ENCODE assay signal across 1 cellular context in the genomic region with DNA sequence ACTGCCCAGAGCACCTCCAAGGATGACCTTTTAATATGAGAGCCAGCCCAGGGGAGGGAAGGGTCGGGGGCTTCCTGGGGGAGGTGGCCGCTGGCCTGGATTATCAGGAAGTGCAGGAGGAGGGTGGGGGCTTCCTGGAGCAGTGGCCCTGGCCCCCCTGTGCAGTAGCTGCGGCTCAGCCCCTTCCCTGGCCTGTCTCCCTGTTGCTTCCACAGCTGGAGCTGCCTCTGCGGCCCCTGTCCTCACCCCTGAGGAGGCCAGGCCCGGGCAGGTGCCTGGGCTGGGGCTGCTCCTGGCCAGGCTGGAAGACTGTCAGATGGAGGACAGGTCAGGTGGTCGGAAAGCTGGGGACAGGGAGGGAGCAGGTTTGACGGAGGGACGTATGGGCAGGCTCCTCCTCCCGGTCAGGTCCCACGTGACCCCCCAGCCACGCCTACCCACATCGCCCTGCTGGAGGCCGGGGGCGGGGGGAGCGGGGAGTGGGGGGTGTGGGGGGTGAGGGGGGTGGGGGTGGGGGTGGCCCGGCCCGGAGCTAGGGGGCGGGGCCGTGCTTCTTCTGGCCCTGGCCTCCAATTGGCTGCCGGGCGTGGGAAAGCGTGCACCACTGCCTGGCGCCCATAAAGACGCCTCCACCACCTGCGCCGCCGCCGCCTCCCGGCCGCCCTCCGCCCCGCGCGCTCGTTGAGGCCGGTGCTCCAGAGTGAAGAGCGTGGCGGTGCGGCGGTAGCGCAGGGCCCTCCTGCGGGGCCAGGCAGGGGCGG.
TF ChIP-seq lines count a peak whose summit lies in the region.

No MANE protein-coding gene starts in this region.

TF ChIP-seq in HepG2, 621 proteins besides CTCF, POLR2A, EP300 and RAD21 (continued from another document and continues in another):
- TF ChIP-seq ZNF510 (CRISPR knock-in tag; IDR thresholded peaks at IDR 0.05; ENCODE audit: low read depth) (no peak), BCL6 (CRISPR knock-in tag; IDR thresholded peaks at IDR 0.05) (no peak; the same call in 1 of the 2 replicates), ZNF563 (CRISPR knock-in tag; IDR thresholded peaks at IDR 0.05) (peak; percentile 83; the same call in 1 of the 2 replicates), ZNF460 (CRISPR knock-in tag; IDR thresholded peaks at IDR 0.05; ENCODE audit: borderline replicate concordance) (peak; percentile 94), ZNF83 (CRISPR knock-in tag; IDR thresholded peaks at IDR 0.05; ENCODE audit: borderline replicate concordance) (no peak), AGO2 (optimal IDR thresholded peaks at IDR 0.05; ENCODE audit: low read depth, low read length) (no peak), SRSF4 (IDR thresholded peaks at IDR 0.05; ENCODE audit: low read depth, low read length, poor library complexity, severe bottlenecking) (no peak), CEBPB (IDR thresholded peaks at IDR 0.05; ENCODE audit: borderline replicate concordance, low read depth, low read length) (no peak), MAF1 (CRISPR knock-in tag; IDR thresholded peaks at IDR 0.05; ENCODE audit: borderline replicate concordance) (no peak), NONO (IDR thresholded peaks at IDR 0.05) (no peak), NONO (CRISPR knock-in tag; conservative IDR thresholded peaks at IDR 0.05) (no peak), ZNF547 (CRISPR knock-in tag; IDR thresholded peaks at IDR 0.05) (no peak), FOXK2 (IDR thresholded peaks at IDR 0.05) (no peak), CAMTA2 (CRISPR knock-in tag; IDR thresholded peaks at IDR 0.05; ENCODE audit: borderline replicate concordance) (no peak), HOXA3 (CRISPR knock-in tag; IDR thresholded peaks at IDR 0.05) (no peak; the same call in 1 of the 2 replicates), ZNF101 (CRISPR knock-in tag; IDR thresholded peaks at IDR 0.05; ENCODE audit: borderline replicate concordance, low read depth) (no peak), ZNF33B (CRISPR knock-in tag; IDR thresholded peaks at IDR 0.05) (no peak), KDM4B (CRISPR knock-in tag; IDR thresholded peaks at IDR 0.05) (no peak), KLF15 (CRISPR knock-in tag; IDR thresholded peaks at IDR 0.05; ENCODE audit: borderline replicate concordance) (no peak), NFE2 (CRISPR knock-in tag; IDR thresholded peaks at IDR 0.05) (no peak), ZNF253 (CRISPR knock-in tag; IDR thresholded peaks at IDR 0.05; ENCODE audit: borderline replicate concordance) (no peak), KMT2B (CRISPR knock-in tag; IDR thresholded peaks at IDR 0.05) (no peak), ZKSCAN8 (CRISPR knock-in tag; IDR thresholded peaks at IDR 0.05; ENCODE audit: borderline replicate concordance) (no peak), TEAD3 (CRISPR knock-in tag; optimal IDR thresholded peaks at IDR 0.05; ENCODE audit: borderline replicate concordance) (no peak), NFIC (IDR thresholded peaks at IDR 0.05; ENCODE audit: low read length) (no peak)
- TF ChIP-seq, protein P1, sequence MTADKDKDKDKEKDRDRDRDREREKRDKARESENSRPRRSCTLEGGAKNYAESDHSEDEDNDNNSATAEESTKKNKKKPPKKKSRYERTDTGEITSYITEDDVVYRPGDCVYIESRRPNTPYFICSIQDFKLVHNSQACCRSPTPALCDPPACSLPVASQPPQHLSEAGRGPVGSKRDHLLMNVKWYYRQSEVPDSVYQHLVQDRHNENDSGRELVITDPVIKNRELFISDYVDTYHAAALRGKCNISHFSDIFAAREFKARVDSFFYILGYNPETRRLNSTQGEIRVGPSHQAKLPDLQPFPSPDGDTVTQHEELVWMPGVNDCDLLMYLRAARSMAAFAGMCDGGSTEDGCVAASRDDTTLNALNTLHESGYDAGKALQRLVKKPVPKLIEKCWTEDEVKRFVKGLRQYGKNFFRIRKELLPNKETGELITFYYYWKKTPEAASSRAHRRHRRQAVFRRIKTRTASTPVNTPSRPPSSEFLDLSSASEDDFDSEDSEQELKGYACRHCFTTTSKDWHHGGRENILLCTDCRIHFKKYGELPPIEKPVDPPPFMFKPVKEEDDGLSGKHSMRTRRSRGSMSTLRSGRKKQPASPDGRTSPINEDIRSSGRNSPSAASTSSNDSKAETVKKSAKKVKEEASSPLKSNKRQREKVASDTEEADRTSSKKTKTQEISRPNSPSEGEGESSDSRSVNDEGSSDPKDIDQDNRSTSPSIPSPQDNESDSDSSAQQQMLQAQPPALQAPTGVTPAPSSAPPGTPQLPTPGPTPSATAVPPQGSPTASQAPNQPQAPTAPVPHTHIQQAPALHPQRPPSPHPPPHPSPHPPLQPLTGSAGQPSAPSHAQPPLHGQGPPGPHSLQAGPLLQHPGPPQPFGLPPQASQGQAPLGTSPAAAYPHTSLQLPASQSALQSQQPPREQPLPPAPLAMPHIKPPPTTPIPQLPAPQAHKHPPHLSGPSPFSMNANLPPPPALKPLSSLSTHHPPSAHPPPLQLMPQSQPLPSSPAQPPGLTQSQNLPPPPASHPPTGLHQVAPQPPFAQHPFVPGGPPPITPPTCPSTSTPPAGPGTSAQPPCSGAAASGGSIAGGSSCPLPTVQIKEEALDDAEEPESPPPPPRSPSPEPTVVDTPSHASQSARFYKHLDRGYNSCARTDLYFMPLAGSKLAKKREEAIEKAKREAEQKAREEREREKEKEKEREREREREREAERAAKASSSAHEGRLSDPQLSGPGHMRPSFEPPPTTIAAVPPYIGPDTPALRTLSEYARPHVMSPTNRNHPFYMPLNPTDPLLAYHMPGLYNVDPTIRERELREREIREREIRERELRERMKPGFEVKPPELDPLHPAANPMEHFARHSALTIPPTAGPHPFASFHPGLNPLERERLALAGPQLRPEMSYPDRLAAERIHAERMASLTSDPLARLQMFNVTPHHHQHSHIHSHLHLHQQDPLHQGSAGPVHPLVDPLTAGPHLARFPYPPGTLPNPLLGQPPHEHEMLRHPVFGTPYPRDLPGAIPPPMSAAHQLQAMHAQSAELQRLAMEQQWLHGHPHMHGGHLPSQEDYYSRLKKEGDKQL (CRISPR knock-in tag; IDR thresholded peaks at IDR 0.05; ENCODE audit: low read depth) = no peak
- TF ChIP-seq, protein P2, sequence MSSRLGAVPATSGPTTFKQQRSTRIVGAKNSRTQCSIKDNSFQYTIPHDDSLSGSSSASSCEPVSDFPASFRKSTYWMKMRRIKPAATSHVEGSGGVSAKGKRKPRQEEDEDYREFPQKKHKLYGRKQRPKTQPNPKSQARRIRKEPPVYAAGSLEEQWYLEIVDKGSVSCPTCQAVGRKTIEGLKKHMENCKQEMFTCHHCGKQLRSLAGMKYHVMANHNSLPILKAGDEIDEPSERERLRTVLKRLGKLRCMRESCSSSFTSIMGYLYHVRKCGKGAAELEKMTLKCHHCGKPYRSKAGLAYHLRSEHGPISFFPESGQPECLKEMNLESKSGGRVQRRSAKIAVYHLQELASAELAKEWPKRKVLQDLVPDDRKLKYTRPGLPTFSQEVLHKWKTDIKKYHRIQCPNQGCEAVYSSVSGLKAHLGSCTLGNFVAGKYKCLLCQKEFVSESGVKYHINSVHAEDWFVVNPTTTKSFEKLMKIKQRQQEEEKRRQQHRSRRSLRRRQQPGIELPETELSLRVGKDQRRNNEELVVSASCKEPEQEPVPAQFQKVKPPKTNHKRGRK (CRISPR knock-in tag; IDR thresholded peaks at IDR 0.05) = no peak
- TF ChIP-seq, protein P3, sequence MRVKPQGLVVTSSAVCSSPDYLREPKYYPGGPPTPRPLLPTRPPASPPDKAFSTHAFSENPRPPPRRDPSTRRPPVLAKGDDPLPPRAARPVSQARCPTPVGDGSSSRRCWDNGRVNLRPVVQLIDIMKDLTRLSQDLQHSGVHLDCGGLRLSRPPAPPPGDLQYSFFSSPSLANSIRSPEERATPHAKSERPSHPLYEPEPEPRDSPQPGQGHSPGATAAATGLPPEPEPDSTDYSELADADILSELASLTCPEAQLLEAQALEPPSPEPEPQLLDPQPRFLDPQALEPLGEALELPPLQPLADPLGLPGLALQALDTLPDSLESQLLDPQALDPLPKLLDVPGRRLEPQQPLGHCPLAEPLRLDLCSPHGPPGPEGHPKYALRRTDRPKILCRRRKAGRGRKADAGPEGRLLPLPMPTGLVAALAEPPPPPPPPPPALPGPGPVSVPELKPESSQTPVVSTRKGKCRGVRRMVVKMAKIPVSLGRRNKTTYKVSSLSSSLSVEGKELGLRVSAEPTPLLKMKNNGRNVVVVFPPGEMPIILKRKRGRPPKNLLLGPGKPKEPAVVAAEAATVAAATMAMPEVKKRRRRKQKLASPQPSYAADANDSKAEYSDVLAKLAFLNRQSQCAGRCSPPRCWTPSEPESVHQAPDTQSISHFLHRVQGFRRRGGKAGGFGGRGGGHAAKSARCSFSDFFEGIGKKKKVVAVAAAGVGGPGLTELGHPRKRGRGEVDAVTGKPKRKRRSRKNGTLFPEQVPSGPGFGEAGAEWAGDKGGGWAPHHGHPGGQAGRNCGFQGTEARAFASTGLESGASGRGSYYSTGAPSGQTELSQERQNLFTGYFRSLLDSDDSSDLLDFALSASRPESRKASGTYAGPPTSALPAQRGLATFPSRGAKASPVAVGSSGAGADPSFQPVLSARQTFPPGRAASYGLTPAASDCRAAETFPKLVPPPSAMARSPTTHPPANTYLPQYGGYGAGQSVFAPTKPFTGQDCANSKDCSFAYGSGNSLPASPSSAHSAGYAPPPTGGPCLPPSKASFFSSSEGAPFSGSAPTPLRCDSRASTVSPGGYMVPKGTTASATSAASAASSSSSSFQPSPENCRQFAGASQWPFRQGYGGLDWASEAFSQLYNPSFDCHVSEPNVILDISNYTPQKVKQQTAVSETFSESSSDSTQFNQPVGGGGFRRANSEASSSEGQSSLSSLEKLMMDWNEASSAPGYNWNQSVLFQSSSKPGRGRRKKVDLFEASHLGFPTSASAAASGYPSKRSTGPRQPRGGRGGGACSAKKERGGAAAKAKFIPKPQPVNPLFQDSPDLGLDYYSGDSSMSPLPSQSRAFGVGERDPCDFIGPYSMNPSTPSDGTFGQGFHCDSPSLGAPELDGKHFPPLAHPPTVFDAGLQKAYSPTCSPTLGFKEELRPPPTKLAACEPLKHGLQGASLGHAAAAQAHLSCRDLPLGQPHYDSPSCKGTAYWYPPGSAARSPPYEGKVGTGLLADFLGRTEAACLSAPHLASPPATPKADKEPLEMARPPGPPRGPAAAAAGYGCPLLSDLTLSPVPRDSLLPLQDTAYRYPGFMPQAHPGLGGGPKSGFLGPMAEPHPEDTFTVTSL (CRISPR knock-in tag; IDR thresholded peaks at IDR 0.05; ENCODE audit: borderline replicate concordance) = no peak
- TF ChIP-seq, protein P4, sequence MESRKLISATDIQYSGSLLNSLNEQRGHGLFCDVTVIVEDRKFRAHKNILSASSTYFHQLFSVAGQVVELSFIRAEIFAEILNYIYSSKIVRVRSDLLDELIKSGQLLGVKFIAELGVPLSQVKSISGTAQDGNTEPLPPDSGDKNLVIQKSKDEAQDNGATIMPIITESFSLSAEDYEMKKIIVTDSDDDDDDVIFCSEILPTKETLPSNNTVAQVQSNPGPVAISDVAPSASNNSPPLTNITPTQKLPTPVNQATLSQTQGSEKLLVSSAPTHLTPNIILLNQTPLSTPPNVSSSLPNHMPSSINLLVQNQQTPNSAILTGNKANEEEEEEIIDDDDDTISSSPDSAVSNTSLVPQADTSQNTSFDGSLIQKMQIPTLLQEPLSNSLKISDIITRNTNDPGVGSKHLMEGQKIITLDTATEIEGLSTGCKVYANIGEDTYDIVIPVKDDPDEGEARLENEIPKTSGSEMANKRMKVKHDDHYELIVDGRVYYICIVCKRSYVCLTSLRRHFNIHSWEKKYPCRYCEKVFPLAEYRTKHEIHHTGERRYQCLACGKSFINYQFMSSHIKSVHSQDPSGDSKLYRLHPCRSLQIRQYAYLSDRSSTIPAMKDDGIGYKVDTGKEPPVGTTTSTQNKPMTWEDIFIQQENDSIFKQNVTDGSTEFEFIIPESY (CRISPR knock-in tag; IDR thresholded peaks at IDR 0.05) = no peak
- TF ChIP-seq, protein P5, sequence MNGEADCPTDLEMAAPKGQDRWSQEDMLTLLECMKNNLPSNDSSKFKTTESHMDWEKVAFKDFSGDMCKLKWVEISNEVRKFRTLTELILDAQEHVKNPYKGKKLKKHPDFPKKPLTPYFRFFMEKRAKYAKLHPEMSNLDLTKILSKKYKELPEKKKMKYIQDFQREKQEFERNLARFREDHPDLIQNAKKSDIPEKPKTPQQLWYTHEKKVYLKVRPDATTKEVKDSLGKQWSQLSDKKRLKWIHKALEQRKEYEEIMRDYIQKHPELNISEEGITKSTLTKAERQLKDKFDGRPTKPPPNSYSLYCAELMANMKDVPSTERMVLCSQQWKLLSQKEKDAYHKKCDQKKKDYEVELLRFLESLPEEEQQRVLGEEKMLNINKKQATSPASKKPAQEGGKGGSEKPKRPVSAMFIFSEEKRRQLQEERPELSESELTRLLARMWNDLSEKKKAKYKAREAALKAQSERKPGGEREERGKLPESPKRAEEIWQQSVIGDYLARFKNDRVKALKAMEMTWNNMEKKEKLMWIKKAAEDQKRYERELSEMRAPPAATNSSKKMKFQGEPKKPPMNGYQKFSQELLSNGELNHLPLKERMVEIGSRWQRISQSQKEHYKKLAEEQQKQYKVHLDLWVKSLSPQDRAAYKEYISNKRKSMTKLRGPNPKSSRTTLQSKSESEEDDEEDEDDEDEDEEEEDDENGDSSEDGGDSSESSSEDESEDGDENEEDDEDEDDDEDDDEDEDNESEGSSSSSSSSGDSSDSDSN (CRISPR knock-in tag; IDR thresholded peaks at IDR 0.05) = no peak
- TF ChIP-seq, protein P6, sequence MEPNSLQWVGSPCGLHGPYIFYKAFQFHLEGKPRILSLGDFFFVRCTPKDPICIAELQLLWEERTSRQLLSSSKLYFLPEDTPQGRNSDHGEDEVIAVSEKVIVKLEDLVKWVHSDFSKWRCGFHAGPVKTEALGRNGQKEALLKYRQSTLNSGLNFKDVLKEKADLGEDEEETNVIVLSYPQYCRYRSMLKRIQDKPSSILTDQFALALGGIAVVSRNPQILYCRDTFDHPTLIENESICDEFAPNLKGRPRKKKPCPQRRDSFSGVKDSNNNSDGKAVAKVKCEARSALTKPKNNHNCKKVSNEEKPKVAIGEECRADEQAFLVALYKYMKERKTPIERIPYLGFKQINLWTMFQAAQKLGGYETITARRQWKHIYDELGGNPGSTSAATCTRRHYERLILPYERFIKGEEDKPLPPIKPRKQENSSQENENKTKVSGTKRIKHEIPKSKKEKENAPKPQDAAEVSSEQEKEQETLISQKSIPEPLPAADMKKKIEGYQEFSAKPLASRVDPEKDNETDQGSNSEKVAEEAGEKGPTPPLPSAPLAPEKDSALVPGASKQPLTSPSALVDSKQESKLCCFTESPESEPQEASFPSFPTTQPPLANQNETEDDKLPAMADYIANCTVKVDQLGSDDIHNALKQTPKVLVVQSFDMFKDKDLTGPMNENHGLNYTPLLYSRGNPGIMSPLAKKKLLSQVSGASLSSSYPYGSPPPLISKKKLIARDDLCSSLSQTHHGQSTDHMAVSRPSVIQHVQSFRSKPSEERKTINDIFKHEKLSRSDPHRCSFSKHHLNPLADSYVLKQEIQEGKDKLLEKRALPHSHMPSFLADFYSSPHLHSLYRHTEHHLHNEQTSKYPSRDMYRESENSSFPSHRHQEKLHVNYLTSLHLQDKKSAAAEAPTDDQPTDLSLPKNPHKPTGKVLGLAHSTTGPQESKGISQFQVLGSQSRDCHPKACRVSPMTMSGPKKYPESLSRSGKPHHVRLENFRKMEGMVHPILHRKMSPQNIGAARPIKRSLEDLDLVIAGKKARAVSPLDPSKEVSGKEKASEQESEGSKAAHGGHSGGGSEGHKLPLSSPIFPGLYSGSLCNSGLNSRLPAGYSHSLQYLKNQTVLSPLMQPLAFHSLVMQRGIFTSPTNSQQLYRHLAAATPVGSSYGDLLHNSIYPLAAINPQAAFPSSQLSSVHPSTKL (CRISPR knock-in tag; IDR thresholded peaks at IDR 0.05) = no peak
- TF ChIP-seq, protein P7, sequence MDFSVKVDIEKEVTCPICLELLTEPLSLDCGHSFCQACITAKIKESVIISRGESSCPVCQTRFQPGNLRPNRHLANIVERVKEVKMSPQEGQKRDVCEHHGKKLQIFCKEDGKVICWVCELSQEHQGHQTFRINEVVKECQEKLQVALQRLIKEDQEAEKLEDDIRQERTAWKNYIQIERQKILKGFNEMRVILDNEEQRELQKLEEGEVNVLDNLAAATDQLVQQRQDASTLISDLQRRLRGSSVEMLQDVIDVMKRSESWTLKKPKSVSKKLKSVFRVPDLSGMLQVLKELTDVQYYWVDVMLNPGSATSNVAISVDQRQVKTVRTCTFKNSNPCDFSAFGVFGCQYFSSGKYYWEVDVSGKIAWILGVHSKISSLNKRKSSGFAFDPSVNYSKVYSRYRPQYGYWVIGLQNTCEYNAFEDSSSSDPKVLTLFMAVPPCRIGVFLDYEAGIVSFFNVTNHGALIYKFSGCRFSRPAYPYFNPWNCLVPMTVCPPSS (IDR thresholded peaks at IDR 0.05) = no peak
